8 cellular contexts compared by ENCODE assay signal in genomic region chr1:192809286-192810252, GRCh38. TPM values are rescaled to one million over a fixed set of nuclear protein-coding genes. Genes with fewer than 3 reads are reported as not detected.
A peak's percentile ranks its signal among the peaks of the same experiment; 100 is the strongest.
DNase-seq lines count a peak whose midpoint lies in the region; ATAC-seq and TF ChIP-seq lines count a peak whose summit lies in the region.

No MANE protein-coding gene starts in this region.

- no peaks in the 10 kb centered on the region for H3K36me3 ChIP-seq in endocrine pancreas (ENCODE audit: control insufficient read depth, insufficient read depth, low read length)
- no peaks in the 10 kb centered on the region for H3K36me3 ChIP-seq in mucosa of descending colon (ENCODE audit: low read depth)

- peak; percentile 18 for ATAC-seq in mucosa of descending colon
- ATAC-seq in GM18868 (IDR thresholded peaks at IDR 0.05; ENCODE audit: unreplicated experiment) = no peak

- no peaks in the 10 kb centered on the region for H3K27me3 Mint-ChIP-seq in stimulated activated naive CD8-positive, alpha-beta T cell treated with anti-CD3 and anti-CD28 coated beads, Interleukin-15, Interleukin-2, amounts not matched to agents 100 ng/mL and 50 ng/mL, for 24 hours

- H3K4me3 ChIP-seq in endocrine pancreas (ENCODE audit: control insufficient read depth, insufficient read depth, low read length) (peak overlapping the region; percentile 92), mucosa of descending colon (peak overlapping the region; percentile 39)

- H3K36me3 Mint-ChIP-seq in stimulated activated naive CD8-positive, alpha-beta T cell treated with anti-CD3 and anti-CD28 coated beads, Interleukin-15, Interleukin-2, amounts not matched to agents 100 ng/mL and 50 ng/mL, for 24 hours (ENCODE audit: low read depth) = peaks cover 26% of the 10 kb centered on the region

- H3K9me3 ChIP-seq in endocrine pancreas (ENCODE audit: control insufficient read depth, low read length) = no peaks in the 10 kb centered on the region
- no peaks in the 10 kb centered on the region for H3K9me3 ChIP-seq in mucosa of descending colon

- H3K4me1 ChIP-seq in endocrine pancreas (ENCODE audit: control insufficient read depth, insufficient read depth, low read length) = peaks cover 8% of the 10 kb centered on the region
- H3K4me1 ChIP-seq in mucosa of descending colon (ENCODE audit: low read depth) = peaks cover 3% of the 10 kb centered on the region

- intact Hi-C loops in mucosa of descending colon (cut with DNase I, micrococcal nuclease) = loop anchor here (5.0 to 10.0 kb wide), 5 partner anchors 98 to 335 kb away; no protein-coding TSS in a partner anchor

- DNase-seq in activated CD8-positive, alpha-beta memory T cell treated with anti-CD3 and anti-CD28 coated beads for 48 hours (ENCODE audit: low read depth in 2 of 3, low spot score in 2 of 3) = peak in 2 of 3 experiments; percentile 18 to 22
- DNase-seq in activated CD8-positive, alpha-beta memory T cell treated with anti-CD3 and anti-CD28 coated beads for 24 hours = no peak
- DNase-seq in NCI-H2227 (lab: John Stamatoyannopoulos, UW; ENCODE audit: unreplicated experiment) (peak; percentile 73), mucosa of descending colon (peak in 2 of 3 donors; percentile 54 to 56)
- DNase-seq in activated CD4-positive, alpha-beta T cell treated with anti-CD3 and anti-CD28 coated beads, Interleukin-2, amount 50 U/mL, for 48 hours = peak; percentile 50 to 62

- H3K27me3 ChIP-seq in endocrine pancreas (ENCODE audit: control insufficient read depth, insufficient read depth, low read length) = no peaks in the 10 kb centered on the region

- H3K9ac ChIP-seq in endocrine pancreas (ENCODE audit: control insufficient read depth, insufficient read depth, low read length) = peak overlapping the region; percentile 78

- peak overlapping the region; percentile 90 for H3K27ac Mint-ChIP-seq in stimulated activated naive CD8-positive, alpha-beta T cell treated with anti-CD3 and anti-CD28 coated beads, Interleukin-15, Interleukin-2, amounts not matched to agents 100 ng/mL and 50 ng/mL, for 24 hours

- peak overlapping the region; percentile 97 for H3K4me3 Mint-ChIP-seq in stimulated activated naive CD8-positive, alpha-beta T cell treated with anti-CD3 and anti-CD28 coated beads, Interleukin-15, Interleukin-2, amounts not matched to agents 100 ng/mL and 50 ng/mL, for 24 hours

- H3K4me1 Mint-ChIP-seq in stimulated activated naive CD8-positive, alpha-beta T cell treated with anti-CD3 and anti-CD28 coated beads, Interleukin-15, Interleukin-2, amounts not matched to agents 100 ng/mL and 50 ng/mL, for 24 hours (ENCODE audit: low read depth) = peaks cover 44% of the 10 kb centered on the region

- H3K9me3 Mint-ChIP-seq in stimulated activated naive CD8-positive, alpha-beta T cell treated with anti-CD3 and anti-CD28 coated beads, Interleukin-15, Interleukin-2, amounts not matched to agents 100 ng/mL and 50 ng/mL, for 24 hours = no peaks in the 10 kb centered on the region

- TF ChIP-seq CTCF in mucosa of descending colon (IDR thresholded peaks at IDR 0.05) = no peak

RNA-seq across cellular contexts. Expression of gene RGS2, which starts 0.7 kb away (rescaled TPM):
- 100 to 1,000 TPM in 1 of 3 donors, 10 to 100 TPM in 2; 13.3 to 153 (median 35.4) TPM for total RNA-seq in mucosa of descending colon
